4 cellular contexts compared by ENCODE assay signal in the genomic region with DNA sequence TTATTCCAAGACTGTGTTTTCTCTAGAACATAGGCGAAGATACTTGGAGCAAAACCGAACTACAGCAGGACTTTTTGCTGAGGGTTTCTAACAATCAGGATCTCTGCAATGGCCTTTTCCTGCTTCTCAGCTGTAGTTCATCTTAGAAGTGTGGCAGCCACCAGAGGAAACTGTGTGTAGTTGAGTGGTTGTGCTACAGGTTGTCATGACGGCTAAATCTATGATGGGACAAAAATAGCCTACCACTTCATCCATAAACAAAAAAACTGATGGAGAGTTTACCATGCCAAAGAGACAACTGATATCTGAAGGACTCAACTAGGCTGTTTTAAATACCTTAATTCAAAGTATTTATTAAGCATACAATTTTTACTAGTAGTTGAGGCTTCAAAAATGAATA.
"Had no signal": no experiment of that assay in that cellular context is flagged by ENCODE, and none has a peak within 500 bp of the region (broad histone marks: within the 10 kb centered on the region; RNA-seq: fewer than 3 reads in every experiment).

No MANE protein-coding gene starts in this region.

- ATAC-seq: GM23338 had no signal

- DNase-seq: H9, HCEC 1CT, IMR-90 had no signal

- H2AFZ ChIP-seq: GM23338 had no signal

- H3K4me2 ChIP-seq: GM23338 had no signal

- H3K4me3 ChIP-seq: GM23338 had no signal
